17 cellular contexts compared by ENCODE assay signal in genomic region chr2:64447317-64448060, GRCh38. TPM values are rescaled to one million over a fixed set of nuclear protein-coding genes. Genes with fewer than 3 reads are reported as not detected.
DNase-seq lines count a peak whose midpoint lies in the region; ATAC-seq and TF ChIP-seq lines count a peak whose summit lies in the region.
"Had no signal": no experiment of that assay in that cellular context is flagged by ENCODE, and none has a peak within 500 bp of the region (broad histone marks: within the 10 kb centered on the region; RNA-seq: fewer than 3 reads in every experiment).

No MANE protein-coding gene starts in this region.

- H3K4me3 ChIP-seq in mammary epithelial cell (replicated peaks in 1 of 3; ENCODE audit: insufficient read depth in 1 of 3, low read depth in 2 of 3, low read length in 3 of 3) (no peak overlapping the region), uterus (no peak overlapping the region)
- H3K4me3 ChIP-seq: A549, Peyer's patch had no signal

- DNase-seq in mammary epithelial cell (peak; percentile 83), MCF 10A (ENCODE audit: unreplicated experiment) (no peak), cerebellar cortex (ENCODE audit: low spot score) (peak; percentile 25), foreskin keratinocyte (peak; percentile 49 to 79), uterus (peak; percentile 54 to 65), glutamatergic neuron (no peak), sciatic nerve (ENCODE audit: low spot score) (no peak)
- DNase-seq: Caco-2, KG1, MM.1S, NCI-H1105, NCI-H187, NCI-H446, Peyer's patch, SHP77 had no signal

- no peaks in the 10 kb centered on the region for H3K79me2 ChIP-seq in mammary epithelial cell (ENCODE audit: insufficient read depth, low read length)

- H3K27me3 ChIP-seq in mammary epithelial cell (ENCODE audit: insufficient read depth, low read length) (no peaks in the 10 kb centered on the region), foreskin keratinocyte (no peaks in the 10 kb centered on the region), uterus (no peaks in the 10 kb centered on the region)
- H3K27me3 ChIP-seq: Peyer's patch had no signal

- intact Hi-C loops in mammary epithelial cell (cut with micrococcal nuclease) (no loop called here), MCF 10A (cut with micrococcal nuclease) (no loop called here), uterus (cut with DNase I; ENCODE audit: low total_unique reads) (no loop called here), sciatic nerve (cut with DNase I) (no loop called here)

- H3K9ac ChIP-seq in mammary epithelial cell (ENCODE audit: insufficient read depth, low read length), result no peak overlapping the region

- POLR2A ChIA-PET in MCF 10A (lab: Yijun Ruan, JAX), result interaction anchor here (1.7 kb wide), 1 partner anchor 87 kb away, joined by 3 read pairs; no protein-coding TSS in a partner anchor

- H3K27ac ChIP-seq in mammary epithelial cell (ENCODE audit: insufficient read depth, low read depth, low read length) (no peak overlapping the region), foreskin keratinocyte (peak overlapping the region; percentile 55), uterus (peak overlapping the region; percentile 39 to 41)
- H3K27ac ChIP-seq: A549, Peyer's patch had no signal

- dilution Hi-C loops in mammary epithelial cell (cut with HindIII; ENCODE audit: low sequenced_read_pairs), result loop anchor here (5.0 kb wide), 1 partner anchor 50 kb away; no protein-coding TSS in a partner anchor

- TF ChIP-seq CTCF in mammary epithelial cell (conservative IDR thresholded peaks at IDR 0.05 in 1 of 2, IDR thresholded peaks at IDR 0.05 in 1 of 2; ENCODE audit: extremely low read depth in 1 of 2, insufficient read depth in 1 of 2, low read depth in 1 of 2, low read length in 2 of 2) (no peak), MCF 10A (IDR thresholded peaks at IDR 0.05; ENCODE audit: unreplicated experiment) (no peak), foreskin keratinocyte (conservative IDR thresholded peaks at IDR 0.05) (no peak), uterus (IDR thresholded peaks at IDR 0.05) (no peak), glutamatergic neuron (IDR thresholded peaks at IDR 0.05; ENCODE audit: partially characterized antibody, unreplicated experiment) (no peak)

- H3K4me1 ChIP-seq in mammary epithelial cell (ENCODE audit: insufficient read depth, low read length) (peaks cover 4% of the 10 kb centered on the region), foreskin keratinocyte (peaks cover 8% of the 10 kb centered on the region), uterus (no peaks in the 10 kb centered on the region)
- H3K4me1 ChIP-seq: Peyer's patch had no signal

- H4K20me1 ChIP-seq in mammary epithelial cell (ENCODE audit: insufficient read depth, low read length), result no peaks in the 10 kb centered on the region

- H3K4me2 ChIP-seq in mammary epithelial cell (ENCODE audit: insufficient read depth, low read depth, low read length), result no peak overlapping the region
- H3K4me2 ChIP-seq: A549 had no signal

- H3K4me1 Mint-ChIP-seq in MCF 10A (ENCODE audit: insufficient read depth, unreplicated experiment), result peaks cover 7% of the 10 kb centered on the region
- H3K4me1 Mint-ChIP-seq in glutamatergic neuron (ENCODE audit: low read depth, unreplicated experiment), result no peaks in the 10 kb centered on the region

- 97% methylated on average over 2 of the region's 2 CpGs for WGBS in mammary epithelial cell (ENCODE audit: low coverage, missing lambda C conversion rate)

- H3K9me3 Mint-ChIP-seq in MCF 10A (ENCODE audit: unreplicated experiment) (no peaks in the 10 kb centered on the region), glutamatergic neuron (ENCODE audit: unreplicated experiment) (no peaks in the 10 kb centered on the region)

- H3K4me3 Mint-ChIP-seq in MCF 10A (ENCODE audit: unreplicated experiment), result no peak overlapping the region
- no peak overlapping the region for H3K4me3 Mint-ChIP-seq in glutamatergic neuron (ENCODE audit: unreplicated experiment)

- H3K27ac Mint-ChIP-seq in MCF 10A (ENCODE audit: low read depth, unreplicated experiment) (no peak overlapping the region), glutamatergic neuron (ENCODE audit: unreplicated experiment) (no peak overlapping the region)

- BruUV-seq in mammary epithelial cell (replicated peaks; lab: Mats Ljungman, UMichigan) (no TSS peak), MCF 10A (replicated peaks; lab: Mats Ljungman, UMichigan) (no TSS peak)

- peaks cover 4% of the 10 kb centered on the region for H3K27me3 Mint-ChIP-seq in MCF 10A (ENCODE audit: insufficient read depth, unreplicated experiment)
- H3K27me3 Mint-ChIP-seq in glutamatergic neuron (ENCODE audit: unreplicated experiment), result peaks cover 5% of the 10 kb centered on the region

- H3K9me3 ChIP-seq in mammary epithelial cell (replicated peaks; ENCODE audit: insufficient read depth, low read length) (no peaks in the 10 kb centered on the region), uterus (no peaks in the 10 kb centered on the region)
- H3K9me3 ChIP-seq: A549, Caco-2, Peyer's patch had no signal

- CTCF ChIA-PET in mammary epithelial cell (lab: Charles Lee; ENCODE audit: low non-redundant PET) (no interaction called here), MCF 10A (lab: Yijun Ruan, JAX) (interaction anchor here (0.6 to 1.5 kb wide), 4 partner anchors 40 to 122 kb away, joined by 3 to 6 read pairs (median 4); no protein-coding TSS in a partner anchor)

- no peaks in the 10 kb centered on the region for H3K36me3 ChIP-seq in mammary epithelial cell (ENCODE audit: insufficient read depth, low read length)
- H3K36me3 ChIP-seq in uterus, result no peaks in the 10 kb centered on the region
- H3K36me3 ChIP-seq: Peyer's patch had no signal

- ATAC-seq in foreskin keratinocyte, result peak; percentile 56
- ATAC-seq in GM21737 (IDR thresholded peaks at IDR 0.05; ENCODE audit: unreplicated experiment), result no peak
- no peak for ATAC-seq in sciatic nerve
- ATAC-seq: A549 had no signal

- H3K36me3 Mint-ChIP-seq in MCF 10A (ENCODE audit: insufficient read depth, unreplicated experiment), result no peaks in the 10 kb centered on the region
- H3K36me3 Mint-ChIP-seq in glutamatergic neuron (ENCODE audit: unreplicated experiment), result no peaks in the 10 kb centered on the region

- H2AFZ ChIP-seq in mammary epithelial cell (ENCODE audit: low read depth, low read length), result no peak overlapping the region

- TF ChIP-seq POLR2A in uterus (IDR thresholded peaks at IDR 0.05), result no peak

- in situ Hi-C loops in mammary epithelial cell (cut with MboI; ENCODE audit: low sequenced_read_pairs in 2 of 2), result no loop called here

RNA-seq across cellular contexts. Expression of gene LGALSL, which starts 6.5 kb away (rescaled TPM):
- total RNA-seq in mammary epithelial cell (10 to 100 TPM; 11.8 to 23.3 TPM), MCF 10A (2022) (11.4 and 13.5 TPM in 2 replicates), foreskin keratinocyte (14.7 and 21.1 TPM in 2 replicates), uterus (10 to 100 TPM in 2 of 4 donors, 1 to 10 TPM in 2; 6.8 to 30.0 (median 15.5) TPM), glutamatergic neuron (ENCODE audit: unreplicated experiment) (2.8 TPM), sciatic nerve (18.6 TPM)
- polyA plus RNA-seq in mammary epithelial cell (17.7 TPM), foreskin keratinocyte (13.6 and 21.5 TPM in 2 replicates)
- polyA minus RNA-seq in mammary epithelial cell, result 48.8 TPM

Comparison
In these comparisons a context has a peak if more than half of its experiments do, and no peak if none do; other contexts are left out.
1. DNase-seq: peak in mammary epithelial cell (single experiment), cerebellar cortex (single experiment), foreskin keratinocyte (2 of 2) and uterus (2 of 2); none in MCF 10A (single experiment), glutamatergic neuron (single experiment) and sciatic nerve (single experiment).